ENCODE assay signal across 1 cellular context in the genomic region with DNA sequence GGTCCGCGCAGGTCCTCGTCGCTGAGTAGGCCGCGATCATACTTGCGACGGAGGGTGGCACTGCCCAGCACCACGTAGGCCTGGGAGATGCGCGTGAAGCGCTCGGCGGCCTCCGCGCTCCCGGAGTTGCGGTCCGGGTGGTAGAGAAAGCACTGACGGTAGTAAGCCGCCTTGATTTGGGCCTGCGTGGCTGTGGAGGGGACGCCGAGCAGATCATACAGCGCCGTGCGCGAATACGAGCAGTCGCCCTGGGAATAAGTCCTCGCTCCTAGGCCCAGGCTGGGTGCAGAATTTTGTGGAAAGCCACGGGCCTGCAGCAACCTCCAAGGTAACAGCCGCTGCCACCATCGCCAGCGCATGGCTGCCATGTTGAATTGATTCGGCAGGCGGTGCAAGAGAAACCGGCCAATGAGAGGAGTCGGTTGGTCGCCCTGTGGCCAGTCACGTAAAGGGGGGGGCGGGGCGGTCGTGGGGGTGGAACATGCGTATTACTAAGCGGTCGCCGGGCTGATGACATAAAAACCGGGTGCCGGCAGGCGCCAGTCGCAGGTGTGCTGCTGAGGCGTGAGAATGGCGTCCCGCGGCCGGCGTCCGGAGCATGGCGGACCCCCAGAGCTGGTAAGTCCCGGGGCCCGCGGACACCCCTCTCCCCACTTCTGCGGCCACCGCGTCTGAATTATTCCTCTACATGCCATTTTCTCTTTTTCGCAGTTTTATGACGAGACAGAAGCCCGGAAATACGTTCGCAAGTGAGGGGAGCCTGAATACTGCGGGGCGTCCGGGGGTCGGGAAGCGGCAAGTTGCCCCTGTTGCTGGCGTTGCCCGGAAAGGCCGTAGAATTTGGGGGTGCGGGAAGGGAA.
A peak's percentile ranks its signal among the peaks of the same experiment; 100 is the strongest.
TF ChIP-seq lines count a peak whose summit lies in the region.

A gene with protein sequence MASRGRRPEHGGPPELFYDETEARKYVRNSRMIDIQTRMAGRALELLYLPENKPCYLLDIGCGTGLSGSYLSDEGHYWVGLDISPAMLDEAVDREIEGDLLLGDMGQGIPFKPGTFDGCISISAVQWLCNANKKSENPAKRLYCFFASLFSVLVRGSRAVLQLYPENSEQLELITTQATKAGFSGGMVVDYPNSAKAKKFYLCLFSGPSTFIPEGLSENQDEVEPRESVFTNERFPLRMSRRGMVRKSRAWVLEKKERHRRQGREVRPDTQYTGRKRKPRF (plus strand): TSS at position 542 of the 860 bp plus-strand sequence. CDS start 29 bp downstream, at position 571.
Gene DNAJC30 (minus strand): TSS at position 398 of the 860 bp plus-strand sequence. CDS start 30 bp downstream, at position 368.

TF ChIP-seq in H1, 55 proteins besides CTCF, POLR2A, EP300 and RAD21 (continued from another document):
- TF ChIP-seq SP1 (IDR thresholded peaks at IDR 0.05; ENCODE audit: low read depth, low read length) (peak; percentile 64), KDM5A (IDR thresholded peaks at IDR 0.05; ENCODE audit: low read length) (peak; percentile 95), CEBPB (IDR thresholded peaks at IDR 0.05; ENCODE audit: low read depth, low read length) (no peak)
